Comparison of ENCODE assay signal across 8 cellular contexts in the genomic region with DNA sequence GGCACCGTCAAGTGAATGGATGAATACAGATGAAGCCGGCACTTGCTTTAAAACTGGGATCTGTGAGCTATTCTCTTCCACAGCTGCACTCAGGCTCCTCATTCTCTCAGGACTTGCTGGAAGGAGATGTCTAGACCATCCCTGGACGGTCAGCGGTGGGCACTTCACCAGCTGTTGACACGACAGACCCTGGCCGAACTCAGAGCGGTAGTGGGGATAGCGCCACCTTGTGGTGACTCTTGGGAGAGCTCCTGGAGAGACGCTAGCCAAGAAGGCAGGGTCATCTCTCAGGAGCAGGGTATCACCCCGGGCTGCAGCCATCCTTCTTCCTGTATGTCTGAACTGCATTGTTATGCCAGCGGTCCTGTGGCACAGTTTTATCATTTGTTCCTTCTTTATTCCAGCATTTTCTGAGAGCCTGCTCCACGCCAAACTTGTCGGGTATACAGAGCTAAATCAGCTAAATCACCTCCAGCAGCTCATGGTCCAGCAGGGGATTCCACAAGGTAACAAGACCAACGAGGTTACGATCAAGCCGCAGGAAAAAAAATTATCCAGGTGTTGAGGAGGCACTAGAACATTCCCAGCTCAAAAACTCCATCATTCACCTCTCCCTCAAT. TPM values are rescaled to one million over a fixed set of nuclear protein-coding genes. Genes with fewer than 3 reads are reported as not detected.
A peak's percentile ranks its signal among the peaks of the same experiment; 100 is the strongest.
DNase-seq lines count a peak whose midpoint lies in the region; ATAC-seq, FAIRE-seq and TF ChIP-seq lines count a peak whose summit lies in the region.

No MANE protein-coding gene starts in this region.

- in situ Hi-C loops in Panc1 (cut with HindIII; ENCODE audit: low pct_unique_long_range_greater_than_20kb, low sequenced_read_pairs) = no loop called here

- no peaks in the 10 kb centered on the region for H3K36me3 Mint-ChIP-seq in CD14-positive monocyte

- no peak for FAIRE-seq in H54 (lab: Jason Lieb, UNC)

- no peaks in the 10 kb centered on the region for H3K36me3 ChIP-seq in Panc1 (ENCODE audit: control insufficient read depth, insufficient read depth, low read length)

- CTCF ChIA-PET in Panc1 (lab: Charles Lee) = interaction anchor here (0.5 to 2.0 kb wide), 19 partner anchors 8 to 433 kb away, joined by 3 to 12 read pairs (median 4); partner anchors contain the start of genes DDN, WNT1 and WNT10B

- H3K27ac Mint-ChIP-seq in CD14-positive monocyte = peak overlapping the region in 1 of 7 donors; percentile 49

- POLR2A ChIA-PET in Panc1 (lab: Charles Lee) = no interaction called here

- H3K9me3 Mint-ChIP-seq in CD14-positive monocyte = peaks cover 0 to 3% (median 0%) of the 10 kb centered on the region in 7 donors

- peaks cover 4% of the 10 kb centered on the region for H3K4me1 Mint-ChIP-seq in CD14-positive monocyte

- peak overlapping the region in 1 of 2 donors; percentile 64 for H3K4me3 Mint-ChIP-seq in CD14-positive monocyte

- TF ChIP-seq CTCF in CD14-positive monocyte (IDR thresholded peaks at IDR 0.05) (peak; percentile 97), Panc1 (IDR thresholded peaks at IDR 0.05) (peak; percentile 95)

- peaks cover 8% of the 10 kb centered on the region for H3K27me3 ChIP-seq in Panc1 (ENCODE audit: control insufficient read depth, insufficient read depth, low read length)

- peaks cover 66 to 92% (median 79%) of the 10 kb centered on the region in 3 donors for H3K27me3 Mint-ChIP-seq in CD14-positive monocyte (ENCODE audit: low read depth in 3 of 3)

- no peak for DNase-seq in CD14-positive monocyte (ENCODE audit: low spot score)
- DNase-seq in H54 (ENCODE audit: insufficient read length, low spot score) = peak; percentile 80
- DNase-seq in Panc1 (ENCODE audit: low read depth, low spot score) = no peak
- DNase-seq in activated effector memory CD4-positive, alpha-beta T cell treated with Interleukin-2 at 50 U/mL for 16 hours = peak; percentile 58
- peak; percentile 25 for DNase-seq in globus pallidus (ENCODE audit: low spot score)
- peak; percentile 29 for DNase-seq in pons (ENCODE audit: low spot score)

- no peak overlapping the region for H3K27ac ChIP-seq in Panc1 (ENCODE audit: low read length)

- no peaks in the 10 kb centered on the region for H3K4me1 ChIP-seq in Panc1 (ENCODE audit: control insufficient read depth, insufficient read depth, low read length)

- no peaks in the 10 kb centered on the region for H3K9me3 ChIP-seq in Panc1 (ENCODE audit: control insufficient read depth, insufficient read depth, low read depth, low read length)

- no peak for TF ChIP-seq POLR2A in H54 (IDR thresholded peaks at IDR 0.05; ENCODE audit: low read depth, low read length)

- ATAC-seq in Panc1 = peak; percentile 65
- ATAC-seq in HG02571 (IDR thresholded peaks at IDR 0.05; ENCODE audit: unreplicated experiment) = no peak
- ATAC-seq in HG02840 (IDR thresholded peaks at IDR 0.05; ENCODE audit: low FRiP score, unreplicated experiment) = no peak

- BruUV-seq in Panc1 (replicated peaks; lab: Mats Ljungman, UMichigan) = no TSS peak

- intact Hi-C loops in CD14-positive monocyte (cut with micrococcal nuclease) = loop anchor here in 1 of 2 donors (10.0 kb wide), 1 partner anchor 133 kb away; the partner anchor contains the start of gene DDX23
- intact Hi-C loops in Panc1 (cut with micrococcal nuclease; ENCODE audit: unreplicated experiment) = no loop called here

- H3K4me3 ChIP-seq in Panc1 (ENCODE audit: low read depth in 2 of 2, low read length in 2 of 2) = no peak overlapping the region

RNA-seq across cellular contexts. Expression of gene WNT1, which starts 10.0 kb away (rescaled TPM):
- polyA plus RNA-seq in CD14-positive monocyte = not detected
- total RNA-seq in Panc1 (2021; ENCODE audit: unreplicated experiment) = not detected
- not detected for polyA plus RNA-seq in Panc1 (2012; ENCODE audit: insufficient read length)

RNA-seq across cellular contexts. Expression of gene DDN, which starts 11.0 kb away (rescaled TPM):
- not detected for polyA plus RNA-seq in CD14-positive monocyte
- total RNA-seq in Panc1 (2021; ENCODE audit: unreplicated experiment) = 0.51 TPM
- polyA plus RNA-seq in Panc1 (2012; ENCODE audit: insufficient read length) = 0.30 TPM

RNA-seq across cellular contexts. Expression of gene WNT10B, which starts 16.6 kb away (rescaled TPM):
- not detected for polyA plus RNA-seq in CD14-positive monocyte
- 2.3 TPM for total RNA-seq in Panc1 (2021; ENCODE audit: unreplicated experiment)
- 3.1 TPM for polyA plus RNA-seq in Panc1 (2012; ENCODE audit: insufficient read length)

RNA-seq across cellular contexts. Expression of gene PRKAG1, which starts 30.4 kb away (rescaled TPM):
- 10 to 100 TPM; 50.1 to 58.9 TPM for polyA plus RNA-seq in CD14-positive monocyte
- 57.3 TPM for total RNA-seq in Panc1 (2021; ENCODE audit: unreplicated experiment)
- 55.5 TPM for polyA plus RNA-seq in Panc1 (2012; ENCODE audit: insufficient read length)

RNA-seq across cellular contexts. Expression of gene ARF3, which starts 30.9 kb away (rescaled TPM):
- 10 to 100 TPM; 56.5 to 58.4 TPM for polyA plus RNA-seq in CD14-positive monocyte
- total RNA-seq in Panc1 (2021; ENCODE audit: unreplicated experiment) = 224 TPM
- 210 TPM for polyA plus RNA-seq in Panc1 (2012; ENCODE audit: insufficient read length)

Comparison
In these comparisons a context has a peak if more than half of its experiments do, and no peak if none do; other contexts are left out.
1. DNase-seq: peak in H54 (single experiment), activated effector memory CD4-positive, alpha-beta T cell treated with Interleukin-2 at 50 U/mL for 16 hours (single experiment), globus pallidus (single experiment) and pons (single experiment); none in CD14-positive monocyte (single experiment) and Panc1 (single experiment).